In the genomic region with DNA sequence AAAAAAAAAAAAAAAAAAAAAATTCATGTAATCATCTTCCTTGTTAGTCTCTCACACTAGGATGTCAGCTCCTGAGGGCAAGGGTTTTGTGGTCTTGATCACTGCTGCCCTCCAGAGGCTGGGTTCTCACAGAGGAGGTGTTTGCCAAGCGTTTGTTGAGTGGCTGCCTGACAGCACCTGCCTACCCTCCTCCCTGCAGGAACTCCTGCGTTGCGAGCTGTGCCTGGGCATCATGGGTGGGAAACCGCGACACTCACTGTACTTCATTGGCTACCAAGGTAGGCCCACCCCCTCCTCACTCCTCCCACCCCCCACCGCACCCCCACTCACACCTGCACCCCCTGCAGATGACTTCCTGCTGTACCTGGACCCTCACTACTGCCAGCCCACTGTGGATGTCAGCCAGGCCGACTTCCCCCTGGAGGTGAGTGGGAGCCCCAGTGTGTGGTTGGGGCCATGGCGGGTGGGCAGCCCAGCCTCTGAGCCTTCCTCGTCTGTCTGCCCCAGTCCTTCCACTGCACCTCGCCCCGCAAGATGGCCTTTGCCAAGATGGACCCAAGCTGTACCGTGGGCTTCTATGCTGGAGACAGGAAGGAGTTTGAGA, we compare ENCODE assay signal across 8 cellular contexts. TPM values are rescaled to one million over a fixed set of nuclear protein-coding genes. Genes with fewer than 3 reads are reported as not detected.
DNase-seq lines count a peak whose midpoint lies in the region; ATAC-seq lines count a peak whose summit lies in the region.

No MANE protein-coding gene starts in this region.

- ATAC-seq in memory B cell (ENCODE audit: low read depth), result no peak
- ATAC-seq in HG02970 (IDR thresholded peaks at IDR 0.05; ENCODE audit: low FRiP score, unreplicated experiment), result no peak
- ATAC-seq in HG03108 (IDR thresholded peaks at IDR 0.05; ENCODE audit: unreplicated experiment), result no peak

- H3K27ac Mint-ChIP-seq in activated T-cell treated with anti-CD3 and anti-CD28 coated beads, Interleukin-2, amount 50 U/mL, for 24 hours, result peak overlapping the region; percentile 83
- peak overlapping the region; percentile 40 for H3K27ac Mint-ChIP-seq in memory B cell

- H3K27me3 Mint-ChIP-seq in activated T-cell treated with anti-CD3 and anti-CD28 coated beads, Interleukin-2, amount 50 U/mL, for 24 hours, result no peaks in the 10 kb centered on the region
- no peaks in the 10 kb centered on the region for H3K27me3 Mint-ChIP-seq in memory B cell

- H3K9me3 Mint-ChIP-seq in activated T-cell treated with anti-CD3 and anti-CD28 coated beads, Interleukin-2, amount 50 U/mL, for 24 hours, result no peaks in the 10 kb centered on the region
- no peaks in the 10 kb centered on the region for H3K9me3 Mint-ChIP-seq in memory B cell

- H3K36me3 Mint-ChIP-seq in activated T-cell treated with anti-CD3 and anti-CD28 coated beads, Interleukin-2, amount 50 U/mL, for 24 hours (ENCODE audit: low read depth), result peaks cover 90% of the 10 kb centered on the region
- peaks cover 14% of the 10 kb centered on the region for H3K36me3 Mint-ChIP-seq in memory B cell

- H3K4me1 Mint-ChIP-seq in activated T-cell treated with anti-CD3 and anti-CD28 coated beads, Interleukin-2, amount 50 U/mL, for 24 hours (ENCODE audit: low read depth), result peaks cover 51% of the 10 kb centered on the region
- peaks cover 17% of the 10 kb centered on the region for H3K4me1 Mint-ChIP-seq in memory B cell

- peak; percentile 57 for DNase-seq in ELR (ENCODE audit: low read depth)
- peak; percentile 57 for DNase-seq in M059J (ENCODE audit: low read depth)
- peak; percentile 62 for DNase-seq in activated T-cell treated with anti-CD3 and anti-CD28 coated beads, Interleukin-2, amount 50 U/mL, for 24 hours
- DNase-seq in memory B cell (ENCODE audit: low spot score in 2 of 2), result no peak
- DNase-seq in NCI-H345 (lab: John Stamatoyannopoulos, UW), result no peak
- DNase-seq in NCI-H524 treated with DMSO at 0.1 percent for 48 hours (lab: John Stamatoyannopoulos, UW), result no peak

- H3K4me3 Mint-ChIP-seq in activated T-cell treated with anti-CD3 and anti-CD28 coated beads, Interleukin-2, amount 50 U/mL, for 24 hours, result no peak overlapping the region
- H3K4me3 Mint-ChIP-seq in memory B cell, result no peak overlapping the region

RNA-seq across cellular contexts. Expression of a gene that starts 8.1 kb away (rescaled TPM):
- 24.3 and 40.1 TPM in 2 replicates for total RNA-seq in M059J (2014; rRNA removed; shearing (Covaris generic))

RNA-seq across cellular contexts. Expression of a gene that starts 14.0 kb away (rescaled TPM):
- 10.2 and 10.5 TPM in 2 replicates for total RNA-seq in M059J (2014; rRNA removed; shearing (Covaris generic))

RNA-seq across cellular contexts. Expression of a gene that starts 17.0 kb away (rescaled TPM):
- total RNA-seq in M059J (2014; rRNA removed; shearing (Covaris generic)), result 11.1 and 21.0 TPM in 2 replicates

RNA-seq across cellular contexts. Expression of a gene that starts 34.6 kb away (rescaled TPM):
- 10.3 and 11.9 TPM in 2 replicates for total RNA-seq in M059J (2014; rRNA removed; shearing (Covaris generic))

RNA-seq across cellular contexts. Expression of a gene that starts 35.3 kb away (rescaled TPM):
- total RNA-seq in M059J (2014; rRNA removed; shearing (Covaris generic)), result 2.2 and 9.0 TPM in 2 replicates

Comparison
In these comparisons a context has a peak if more than half of its experiments do, and no peak if none do; other contexts are left out.
1. DNase-seq: peak in ELR (single experiment), M059J (single experiment) and activated T-cell treated with anti-CD3 and anti-CD28 coated beads, Interleukin-2, amount 50 U/mL, for 24 hours (single experiment); none in memory B cell (0 of 2), NCI-H345 (single experiment) and NCI-H524 treated with DMSO at 0.1 percent for 48 hours (single experiment).